7 cellular contexts compared by ENCODE assay signal in the genomic region with DNA sequence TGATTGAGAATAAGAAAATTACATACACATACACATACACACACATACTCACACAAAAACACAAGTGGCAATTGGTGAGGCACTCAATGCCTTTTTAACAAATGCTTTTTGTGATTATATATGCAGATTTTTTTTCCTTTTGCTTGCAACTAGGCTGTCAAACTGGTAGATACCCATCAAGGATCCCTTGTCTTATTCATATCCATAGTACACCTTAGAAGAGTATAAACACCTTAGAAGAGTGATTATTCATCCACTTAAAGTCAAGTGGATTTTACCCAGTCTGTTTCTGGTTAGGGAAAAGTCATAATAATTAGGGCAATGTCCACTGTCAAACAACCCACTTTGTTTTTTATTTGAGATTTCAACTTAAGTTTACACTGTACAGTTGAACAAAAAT.
"Had no signal": no experiment of that assay in that cellular context is flagged by ENCODE, and none has a peak within 500 bp of the region (broad histone marks: within the 10 kb centered on the region; RNA-seq: fewer than 3 reads in every experiment).

No MANE protein-coding gene starts in this region.

- H2AFZ ChIP-seq: GM23248 had no signal

- H3K27ac Mint-ChIP-seq: HFFc6 had no signal

- H3K9ac ChIP-seq: GM23248 had no signal

- H3K27ac ChIP-seq: GM23248 had no signal

- H3K36me3 ChIP-seq: HAP-1 had no signal

- H3K9me3 ChIP-seq: HAP-1 had no signal

- DNase-seq: GM23248, GOT3, H7, HFFc6, IMR-90 had no signal

- H3K4me3 Mint-ChIP-seq: HFFc6 had no signal

- H3K4me3 ChIP-seq: GM23248, HAP-1, K562 had no signal
